8 cellular contexts compared by ENCODE assay signal in the genomic region with DNA sequence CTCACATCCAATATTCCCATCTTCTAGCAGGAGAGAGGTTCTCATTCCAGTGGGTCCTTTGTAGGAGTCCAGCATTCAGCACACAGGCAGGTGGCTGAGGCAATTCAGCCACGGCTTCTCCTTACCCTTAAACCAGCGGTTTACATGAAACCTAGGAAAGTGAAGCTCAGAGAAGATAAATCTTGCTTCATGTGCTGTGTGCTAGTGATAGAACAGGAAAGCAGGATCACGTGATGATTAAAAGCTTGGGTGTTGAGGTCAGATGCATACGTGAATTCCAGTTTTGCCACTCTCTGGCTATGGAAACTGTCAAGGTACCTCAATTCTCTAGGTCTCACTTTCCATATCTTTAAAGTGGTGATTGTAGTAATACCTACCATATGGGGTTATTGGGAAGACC.
"Had no signal": no experiment of that assay in that cellular context is flagged by ENCODE, and none has a peak within 500 bp of the region (broad histone marks: within the 10 kb centered on the region; RNA-seq: fewer than 3 reads in every experiment).

No MANE protein-coding gene starts in this region.

- H3K4me3 Mint-ChIP-seq: GM23338, H9, IgD-negative memory B cell had no signal

- H3K4me1 Mint-ChIP-seq: IgD-negative memory B cell had no signal

- H3K4me2 ChIP-seq: GM23338 had no signal

- FAIRE-seq: H1, H54, HTR-8/SVneo had no signal

- H3K27ac Mint-ChIP-seq: GM23338, IgD-negative memory B cell had no signal

- DNase-seq: H9, HCEC 1CT, KG1 had no signal

- H3K4me3 ChIP-seq: GM23338 had no signal

- H3K9me3 Mint-ChIP-seq: GM23338, H9 had no signal

- H3K36me3 Mint-ChIP-seq: IgD-negative memory B cell had no signal

- H3K27me3 Mint-ChIP-seq: IgD-negative memory B cell had no signal
